36 cellular contexts compared by ENCODE assay signal in genomic region chr16:80375513-80375912, GRCh38.
"Had no signal": no experiment of that assay in that cellular context is flagged by ENCODE, and none has a peak within 500 bp of the region (broad histone marks: within the 10 kb centered on the region; RNA-seq: fewer than 3 reads in every experiment).

No MANE protein-coding gene starts in this region.

- H3K27me3 ChIP-seq: MG63 had no signal

- DNase-seq: Karpas-422, Kasumi-1, MM.1S, MV-4-11, NCI-H1048, NCI-H1092, NCI-H1092 treated with DMSO at 0.1 percent for 48 hours, NCI-H1105, NCI-H1105 treated with DMSO at 0.1 percent for 48 hours, NCI-H1417, NCI-H1417 treated with DMSO at 0.1 percent for 48 hours, NCI-H1436, NCI-H1436 treated with DMSO at 0.1 percent for 48 hours, NCI-H146, NCI-H1694, NCI-H1694 treated with DMSO at 0.1 percent for 48 hours, NCI-H187, NCI-H187 treated with DMSO at 0.1 percent for 48 hours, NCI-H1930, NCI-H2029, NCI-H2029 treated with DMSO at 0.1 percent for 48 hours, NCI-H2081, NCI-H2081 treated with DMSO at 0.1 percent for 48 hours, NCI-H2107, NCI-H2171, NCI-H2171 treated with DMSO at 0.1 percent for 48 hours, NCI-H2227 treated with DMSO at 0.1 percent for 48 hours, NCI-H226, NCI-H345, NCI-H446, NCI-H446 treated with DMSO at 0.1 percent for 48 hours, NCI-H510A, NCI-H510A treated with DMSO at 0.1 percent for 48 hours, NCI-H524, NCI-H524 treated with DMSO at 0.1 percent for 48 hours had no signal

- H3K4me3 ChIP-seq: MG63 had no signal

- H3K36me3 ChIP-seq: MG63 had no signal

- H3K9me3 ChIP-seq: MG63 had no signal
